8 cellular contexts compared by ENCODE assay signal in genomic region chr3:51682079-51682478, GRCh38. TPM values are rescaled to one million over a fixed set of nuclear protein-coding genes. Genes with fewer than 3 reads are reported as not detected.
DNase-seq lines count a peak whose midpoint lies in the region; ATAC-seq lines count a peak whose summit lies in the region.

No MANE protein-coding gene starts in this region.

- no peaks in the 10 kb centered on the region for H3K9me3 ChIP-seq in BLaER1

- peaks cover 50% of the 10 kb centered on the region for H3K36me3 ChIP-seq in BLaER1

- peak; percentile 59 for DNase-seq in NCI-H526 treated with DMSO at 0.1 percent for 48 hours (lab: John Stamatoyannopoulos, UW)
- peak; percentile 89 for DNase-seq in activated CD4-positive, alpha-beta T cell treated with anti-CD3 and anti-CD28 coated beads, Interleukin-2, amount 10 ng/mL, durations not matched to agents 7 days and 5 days
- peak; percentile 69 to 85 for DNase-seq in dermis microvascular lymphatic vessel endothelial cell (ENCODE audit: low read depth in 2 of 2)
- DNase-seq in medulla oblongata (ENCODE audit: extremely low spot score), result peak; percentile 88
- DNase-seq in stimulated activated CD8-positive, alpha-beta memory T cell treated with anti-CD3 and anti-CD28 coated beads, Interleukin-15, amount 100 ng/mL, for 48 hours (ENCODE audit: low read depth in 2 of 2), result peak; percentile 48 to 53

- H3K9ac ChIP-seq in BLaER1, result peak overlapping the region; percentile 60; the same call in 1 of the 2 replicates

- H4K20me1 ChIP-seq in BLaER1, result peaks cover 80% of the 10 kb centered on the region

- no peaks in the 10 kb centered on the region for H3K27me3 ChIP-seq in BLaER1

- H3K36me3 Mint-ChIP-seq in activated CD4-positive, alpha-beta T cell treated with anti-CD3 and anti-CD28 coated beads, Interleukin-2, amount 10 ng/mL, durations not matched to agents 7 days and 5 days (ENCODE audit: low read depth), result peaks cover 57% of the 10 kb centered on the region

- peaks cover 94% of the 10 kb centered on the region for H3K4me1 Mint-ChIP-seq in activated CD4-positive, alpha-beta T cell treated with anti-CD3 and anti-CD28 coated beads, Interleukin-2, amount 10 ng/mL, durations not matched to agents 7 days and 5 days

- H3K27ac ChIP-seq in BLaER1, result peak overlapping the region; percentile 55

- POLR2A ChIA-PET in activated CD4-positive, alpha-beta T cell treated with anti-CD3 and anti-CD28 coated beads, Interleukin-2, amount 10 ng/mL, durations not matched to agents 7 days and 5 days (lab: Charles Lee), result interaction anchor here (0.7 to 2.2 kb wide), 3 partner anchors 10 to 182 kb away, joined by 3 to 15 read pairs (median 7); partner anchors contain the start of gene DCAF1

- CTCF ChIA-PET in activated CD4-positive, alpha-beta T cell treated with anti-CD3 and anti-CD28 coated beads, Interleukin-2, amount 10 ng/mL, durations not matched to agents 7 days and 5 days (lab: Charles Lee), result interaction anchor here (0.6 to 10.5 kb wide), 45 partner anchors 8 to 1062 kb away, joined by 3 to 144 read pairs (median 4); partner anchors contain the start of genes DCAF1, MANF and TEX264

- H3K4me1 ChIP-seq in BLaER1, result peaks cover 79% of the 10 kb centered on the region

- H3K27ac Mint-ChIP-seq in activated CD4-positive, alpha-beta T cell treated with anti-CD3 and anti-CD28 coated beads, Interleukin-2, amount 10 ng/mL, durations not matched to agents 7 days and 5 days, result peak overlapping the region; percentile 77

- ATAC-seq in GM18907 (IDR thresholded peaks at IDR 0.05; ENCODE audit: unreplicated experiment) (peak; percentile 71), HG03139 (IDR thresholded peaks at IDR 0.05; ENCODE audit: unreplicated experiment) (peak; percentile 80)

- peak overlapping the region; percentile 70 for H3K4me3 Mint-ChIP-seq in activated CD4-positive, alpha-beta T cell treated with anti-CD3 and anti-CD28 coated beads, Interleukin-2, amount 10 ng/mL, durations not matched to agents 7 days and 5 days

- H3K4me3 ChIP-seq in BLaER1, result 0 out of 2 replicates have a peak overlapping the region, but pooled peaks have one; percentile 38

- H3K4me2 ChIP-seq in BLaER1, result peak overlapping the region; percentile 87

- H3K27me3 Mint-ChIP-seq in activated CD4-positive, alpha-beta T cell treated with anti-CD3 and anti-CD28 coated beads, Interleukin-2, amount 10 ng/mL, durations not matched to agents 7 days and 5 days, result no peaks in the 10 kb centered on the region

- H3K9me3 Mint-ChIP-seq in activated CD4-positive, alpha-beta T cell treated with anti-CD3 and anti-CD28 coated beads, Interleukin-2, amount 10 ng/mL, durations not matched to agents 7 days and 5 days, result no peaks in the 10 kb centered on the region

RNA-seq across cellular contexts. Expression of gene TEX264, which starts 11.0 kb away (rescaled TPM):
- 10 to 100 TPM; 75.2 to 81.4 TPM for total RNA-seq in activated CD4-positive, alpha-beta T cell treated with anti-CD3 and anti-CD28 coated beads, Interleukin-2, amount 10 ng/mL, durations not matched to agents 7 days and 5 days
- 28.9 and 48.9 TPM in 2 replicates for total RNA-seq in dermis microvascular lymphatic vessel endothelial cell

RNA-seq across cellular contexts. Expression of gene GRM2, which starts 24.8 kb away (rescaled TPM):
- 1 to 10 TPM; 2.4 to 3.0 TPM for total RNA-seq in activated CD4-positive, alpha-beta T cell treated with anti-CD3 and anti-CD28 coated beads, Interleukin-2, amount 10 ng/mL, durations not matched to agents 7 days and 5 days
- total RNA-seq in dermis microvascular lymphatic vessel endothelial cell, result under 0.01 TPM in 2 replicates

Comparison
In these comparisons a context has a peak if more than half of its experiments do, and no peak if none do; other contexts are left out.
1. Peak in every context shown above with its lines: DNase-seq, ATAC-seq, H3K4me3 ChIP-seq and H3K27ac ChIP-seq.